8 cellular contexts compared by ENCODE assay signal in the genomic region with DNA sequence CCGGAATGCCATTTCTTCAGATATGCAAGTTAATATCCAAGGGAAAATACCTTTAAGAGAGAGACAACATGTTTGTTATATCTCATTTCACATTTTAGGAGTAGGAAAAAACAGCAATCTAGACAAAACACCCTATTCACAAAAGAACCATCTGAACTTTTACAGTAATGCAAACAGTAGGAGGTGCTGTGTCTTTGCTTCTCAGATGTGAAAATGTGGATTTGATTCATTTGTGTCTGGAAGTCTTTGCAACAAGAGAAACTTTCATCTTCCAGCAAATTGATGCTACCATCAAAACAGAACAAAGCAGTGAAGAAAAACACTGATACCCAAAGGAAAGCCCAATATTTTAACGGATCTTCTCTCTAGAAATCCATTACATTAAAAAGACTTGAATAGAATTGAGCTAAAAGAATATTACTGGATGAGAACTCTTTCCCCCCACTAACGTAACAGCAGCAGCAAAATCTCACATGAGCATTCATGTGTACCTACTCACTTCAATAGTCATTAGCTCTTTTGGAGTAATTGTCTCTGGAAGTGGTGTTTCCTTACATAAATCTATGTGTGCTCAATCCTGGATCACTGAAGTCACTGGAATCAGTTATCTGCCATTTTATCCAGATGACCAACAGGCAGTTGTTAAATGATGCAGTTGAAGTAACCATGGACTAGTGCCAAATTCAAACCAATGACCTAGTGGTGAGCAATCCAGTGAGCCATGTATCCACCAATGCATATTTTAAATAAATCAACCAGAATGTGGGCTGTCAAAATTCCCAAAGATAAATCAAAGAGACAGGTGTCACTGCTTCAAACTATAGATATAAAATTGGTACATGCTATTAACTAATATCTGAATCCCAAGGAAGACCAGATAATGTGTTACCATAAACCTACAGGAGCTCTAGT. TPM values are rescaled to one million over a fixed set of nuclear protein-coding genes. Genes with fewer than 3 reads are reported as not detected.
A peak's percentile ranks its signal among the peaks of the same experiment; 100 is the strongest.
DNase-seq lines count a peak whose midpoint lies in the region; ATAC-seq and TF ChIP-seq lines count a peak whose summit lies in the region.

No MANE protein-coding gene starts in this region.

- no peaks in the 10 kb centered on the region for H3K9me3 ChIP-seq in fibroblast of lung (ENCODE audit: control insufficient read depth, insufficient read depth, low read depth, low read length)

- H3K36me3 ChIP-seq in fibroblast of lung (ENCODE audit: control insufficient read depth, insufficient read depth, low read length) (peaks cover 5% of the 10 kb centered on the region), rectal smooth muscle tissue (ENCODE audit: control insufficient read depth, insufficient read depth, low read length) (no peaks in the 10 kb centered on the region)

- no peaks in the 10 kb centered on the region for H3K27me3 ChIP-seq in fibroblast of lung (ENCODE audit: control insufficient read depth, insufficient read depth, low read length)
- no peaks in the 10 kb centered on the region for H3K27me3 ChIP-seq in rectal smooth muscle tissue (ENCODE audit: control insufficient read depth, insufficient read depth, low read length)

- no peak overlapping the region for H2AFZ ChIP-seq in fibroblast of lung (ENCODE audit: low read length)

- H3K4me1 ChIP-seq in fibroblast of lung (ENCODE audit: control insufficient read depth, extremely low read depth, insufficient read depth, low read length) (no peaks in the 10 kb centered on the region), rectal smooth muscle tissue (ENCODE audit: control insufficient read depth, insufficient read depth, low read length) (peaks cover 3% of the 10 kb centered on the region)

- H3K27ac ChIP-seq in fibroblast of lung (ENCODE audit: insufficient read depth, low read length), result peak overlapping the region; percentile 1
- H3K27ac ChIP-seq in rectal smooth muscle tissue (ENCODE audit: low read depth, low read length), result no peak overlapping the region

- DNase-seq in GM03348 (ENCODE audit: low spot score) (peak; percentile 47), OCI-M1 (lab: John Stamatoyannopoulos, UW) (peak; percentile 88), fibroblast of lung (ENCODE audit: low read depth in 2 of 2) (peak; percentile 71 to 92), amniotic stem cell (lab: John Stamatoyannopoulos, UW) (no peak)
- DNase-seq in activated CD4-positive, CD25-positive, alpha-beta regulatory T cell (lab: John Stamatoyannopoulos, UW), result no peak

- H3K9ac ChIP-seq in fibroblast of lung (ENCODE audit: insufficient read depth, low read length), result no peak overlapping the region
- no peak overlapping the region for H3K9ac ChIP-seq in rectal smooth muscle tissue (ENCODE audit: low read length)

- ATAC-seq in HG02763 (IDR thresholded peaks at IDR 0.05; ENCODE audit: unreplicated experiment) (no peak), HG03457 (IDR thresholded peaks at IDR 0.05; ENCODE audit: unreplicated experiment) (no peak)

- no peaks in the 10 kb centered on the region for H4K20me1 ChIP-seq in fibroblast of lung (ENCODE audit: control insufficient read depth, extremely low read depth, insufficient read depth, low read length)

- peak overlapping the region; percentile 53 to 96 (median 84) for H3K4me3 ChIP-seq in fibroblast of lung (replicated peaks in 1 of 4; ENCODE audit: control extremely low read depth in 1 of 4, insufficient read depth in 1 of 4, low read depth in 3 of 4, low read length in 4 of 4)
- peak overlapping the region; percentile 48 for H3K4me3 ChIP-seq in rectal smooth muscle tissue (ENCODE audit: low read length)

- H3K79me2 ChIP-seq in fibroblast of lung (ENCODE audit: control insufficient read depth, insufficient read depth, low read length), result peaks cover 61% of the 10 kb centered on the region

- H3K4me2 ChIP-seq in fibroblast of lung (ENCODE audit: extremely low read depth, insufficient read depth, low read length), result peak overlapping the region; percentile 67

- TF ChIP-seq CTCF in fibroblast of lung (conservative IDR thresholded peaks at IDR 0.05 in 1 of 2, IDR thresholded peaks at IDR 0.05 in 1 of 2; ENCODE audit: low read depth in 1 of 2, low read length in 2 of 2), result peak; percentile 50 to 62

RNA-seq across cellular contexts. Expression of a gene that starts 1.8 kb away (rescaled TPM):
- 203 and 310 TPM in 2 replicates for total RNA-seq in fibroblast of lung
- polyA plus RNA-seq in fibroblast of lung, result 147 and 322 TPM in 2 replicates
- polyA plus RNA-seq in fibroblast of lung (2012), result 71.2 and 161 TPM in 2 replicates
- polyA minus RNA-seq in fibroblast of lung (ENCODE audit: low replicate concordance), result 94.0 and 126 TPM in 2 replicates

Comparison
In these comparisons a context has a peak if more than half of its experiments do, and no peak if none do; other contexts are left out.
1. DNase-seq: peak in GM03348 (single experiment), OCI-M1 (single experiment) and fibroblast of lung (2 of 2); none in amniotic stem cell (single experiment) and activated CD4-positive, CD25-positive, alpha-beta regulatory T cell (0 of 4).